In genomic region chr4:160631044-160631443, GRCh38 we compare ENCODE assay signal across 4 cellular contexts.
"Had no signal": no experiment of that assay in that cellular context is flagged by ENCODE, and none has a peak within 500 bp of the region (broad histone marks: within the 10 kb centered on the region; RNA-seq: fewer than 3 reads in every experiment).

No MANE protein-coding gene starts in this region.

- H3K9ac ChIP-seq: KMS-11 had no signal

- H3K4me2 ChIP-seq: KMS-11 had no signal

- H3K4me3 ChIP-seq: K562 had no signal

- ATAC-seq: HepG2, K562 had no signal

- H3K27ac ChIP-seq: HL-60, KMS-11 had no signal
